1 cellular context compared by ENCODE assay signal in the genomic region with DNA sequence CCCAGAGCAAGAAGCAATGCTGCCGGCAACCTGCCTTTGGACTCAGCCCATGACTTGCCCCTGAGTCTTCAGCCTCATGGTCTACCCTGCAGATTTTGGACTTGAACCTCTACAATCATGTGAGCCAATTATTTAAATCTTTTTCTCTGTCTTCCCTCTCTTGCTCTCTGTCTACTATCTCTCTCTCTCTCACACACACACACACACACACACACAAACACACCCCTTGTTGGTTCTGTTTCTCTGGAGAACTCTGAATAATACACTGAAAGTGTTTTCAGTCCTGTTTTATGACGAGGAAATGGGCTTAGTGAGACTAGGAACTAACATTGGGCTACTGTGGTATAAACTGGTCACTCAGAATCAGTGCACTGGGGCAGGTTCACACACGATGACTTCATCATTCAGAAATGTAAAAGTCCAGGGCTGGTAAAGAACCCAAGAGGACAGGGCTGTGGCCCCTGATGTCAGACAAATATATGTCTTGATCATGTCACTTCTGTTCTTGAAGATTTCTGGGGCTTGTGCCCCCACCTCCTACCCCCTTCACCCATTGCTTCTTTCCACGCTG.
TF ChIP-seq lines count a peak whose summit lies in the region.

No MANE protein-coding gene starts in this region.

TF ChIP-seq in SK-N-SH treated with all-trans-retinoic acid at 6 μM for 48 hours, 23 proteins besides CTCF, POLR2A, EP300 and RAD21 (continued from another document):
- no peak for TF ChIP-seq BACH2 (CRISPR knock-in tag; IDR thresholded peaks at IDR 0.05; ENCODE audit: borderline replicate concordance)
- no peak for TF ChIP-seq TOX (CRISPR knock-in tag; IDR thresholded peaks at IDR 0.05; ENCODE audit: borderline replicate concordance)
- TF ChIP-seq ZC3H10 (CRISPR knock-in tag; IDR thresholded peaks at IDR 0.05), result no peak
- TF ChIP-seq, protein P1, sequence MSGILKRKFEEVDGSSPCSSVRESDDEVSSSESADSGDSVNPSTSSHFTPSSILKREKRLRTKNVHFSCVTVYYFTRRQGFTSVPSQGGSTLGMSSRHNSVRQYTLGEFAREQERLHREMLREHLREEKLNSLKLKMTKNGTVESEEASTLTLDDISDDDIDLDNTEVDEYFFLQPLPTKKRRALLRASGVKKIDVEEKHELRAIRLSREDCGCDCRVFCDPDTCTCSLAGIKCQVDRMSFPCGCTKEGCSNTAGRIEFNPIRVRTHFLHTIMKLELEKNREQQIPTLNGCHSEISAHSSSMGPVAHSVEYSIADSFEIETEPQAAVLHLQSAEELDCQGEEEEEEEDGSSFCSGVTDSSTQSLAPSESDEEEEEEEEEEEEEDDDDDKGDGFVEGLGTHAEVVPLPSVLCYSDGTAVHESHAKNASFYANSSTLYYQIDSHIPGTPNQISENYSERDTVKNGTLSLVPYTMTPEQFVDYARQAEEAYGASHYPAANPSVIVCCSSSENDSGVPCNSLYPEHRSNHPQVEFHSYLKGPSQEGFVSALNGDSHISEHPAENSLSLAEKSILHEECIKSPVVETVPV (CRISPR knock-in tag; IDR thresholded peaks at IDR 0.05), result no peak
- TF ChIP-seq ARNTL (CRISPR knock-in tag; IDR thresholded peaks at IDR 0.05; ENCODE audit: borderline replicate concordance, low read depth), result no peak
- TF ChIP-seq ZFP30 (CRISPR knock-in tag; IDR thresholded peaks at IDR 0.05), result no peak
- no peak for TF ChIP-seq SNAI2 (CRISPR knock-in tag; IDR thresholded peaks at IDR 0.05)
